ENCODE assay signal across 8 cellular contexts in the genomic region with DNA sequence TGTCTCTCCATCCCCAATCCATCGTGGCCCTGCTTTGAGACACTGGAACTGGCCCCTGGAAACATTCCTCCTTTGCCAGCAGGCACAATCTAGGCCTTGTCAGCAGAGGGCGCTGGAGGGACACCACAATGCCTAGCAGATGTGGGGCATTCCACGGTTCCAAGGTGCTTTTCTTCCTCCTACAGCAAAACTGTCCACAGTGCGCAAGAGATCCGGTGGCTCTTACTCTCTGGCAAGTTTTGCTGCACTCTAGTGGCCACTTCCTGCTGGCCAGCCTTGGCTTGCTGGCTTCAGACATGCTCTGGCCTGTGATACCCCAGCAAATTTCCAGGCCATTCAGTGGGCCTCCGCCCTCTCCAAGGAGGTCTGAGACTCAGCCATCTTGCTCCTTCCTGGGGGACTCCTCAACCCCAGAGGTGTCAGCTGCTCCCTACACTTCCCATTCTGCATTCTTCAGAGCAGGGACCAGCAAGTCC. TPM values are rescaled to one million over a fixed set of nuclear protein-coding genes. Genes with fewer than 3 reads are reported as not detected.
A peak's percentile ranks its signal among the peaks of the same experiment; 100 is the strongest.
DNase-seq lines count a peak whose midpoint lies in the region; ATAC-seq lines count a peak whose summit lies in the region.

No MANE protein-coding gene starts in this region.

- peak; percentile 55 for ATAC-seq in HG03045 (IDR thresholded peaks at IDR 0.05; ENCODE audit: unreplicated experiment)
- ATAC-seq in HG03196 (IDR thresholded peaks at IDR 0.05; ENCODE audit: unreplicated experiment), result no peak

- DNase-seq in COR-L47 (lab: John Stamatoyannopoulos, UW) (peak; percentile 90), NCI-H460 (ENCODE audit: extremely low read depth, low read depth) (peak; percentile 94), islet precursor cell (peak; percentile 99)
- peak; percentile 52 to 85 (median 65) for DNase-seq in activated CD4-positive, CD25-positive, alpha-beta regulatory T cell (lab: John Stamatoyannopoulos, UW)
- peak; percentile 73 for DNase-seq in central memory CD4-positive, alpha-beta T cell
- DNase-seq in stimulated activated CD4-positive, alpha-beta T cell treated with anti-CD3 and anti-CD28 coated beads, Interleukin-1b, Interleukin-23, amount 100 ng/mL, for 4 hours (ENCODE audit: low read depth in 2 of 2), result peak; percentile 78 to 79

RNA-seq across cellular contexts. Expression of gene RBM4B, which starts 17.1 kb away (rescaled TPM):
- total RNA-seq in NCI-H460 (2014; rRNA removed; shearing (Covaris generic)), result 14.1 and 17.2 TPM in 2 replicates
- polyA plus RNA-seq in NCI-H460 (2014; cell fraction: nucleus; rRNA removed), result 24.2 and 26.2 TPM in 2 replicates

RNA-seq across cellular contexts. Expression of gene SPTBN2, which starts 34.2 kb away (rescaled TPM):
- 17.0 and 17.4 TPM in 2 replicates for total RNA-seq in NCI-H460 (2014; rRNA removed; shearing (Covaris generic))
- 39.8 and 52.5 TPM in 2 replicates for polyA plus RNA-seq in NCI-H460 (2014; cell fraction: nucleus; rRNA removed)

RNA-seq across cellular contexts. Expression of gene RBM4, which starts 56.3 kb away (rescaled TPM):
- 64.3 and 69.4 TPM in 2 replicates for total RNA-seq in NCI-H460 (2014; rRNA removed; shearing (Covaris generic))
- 101 and 117 TPM in 2 replicates for polyA plus RNA-seq in NCI-H460 (2014; cell fraction: nucleus; rRNA removed)
